8 cellular contexts compared by ENCODE assay signal in the genomic region with DNA sequence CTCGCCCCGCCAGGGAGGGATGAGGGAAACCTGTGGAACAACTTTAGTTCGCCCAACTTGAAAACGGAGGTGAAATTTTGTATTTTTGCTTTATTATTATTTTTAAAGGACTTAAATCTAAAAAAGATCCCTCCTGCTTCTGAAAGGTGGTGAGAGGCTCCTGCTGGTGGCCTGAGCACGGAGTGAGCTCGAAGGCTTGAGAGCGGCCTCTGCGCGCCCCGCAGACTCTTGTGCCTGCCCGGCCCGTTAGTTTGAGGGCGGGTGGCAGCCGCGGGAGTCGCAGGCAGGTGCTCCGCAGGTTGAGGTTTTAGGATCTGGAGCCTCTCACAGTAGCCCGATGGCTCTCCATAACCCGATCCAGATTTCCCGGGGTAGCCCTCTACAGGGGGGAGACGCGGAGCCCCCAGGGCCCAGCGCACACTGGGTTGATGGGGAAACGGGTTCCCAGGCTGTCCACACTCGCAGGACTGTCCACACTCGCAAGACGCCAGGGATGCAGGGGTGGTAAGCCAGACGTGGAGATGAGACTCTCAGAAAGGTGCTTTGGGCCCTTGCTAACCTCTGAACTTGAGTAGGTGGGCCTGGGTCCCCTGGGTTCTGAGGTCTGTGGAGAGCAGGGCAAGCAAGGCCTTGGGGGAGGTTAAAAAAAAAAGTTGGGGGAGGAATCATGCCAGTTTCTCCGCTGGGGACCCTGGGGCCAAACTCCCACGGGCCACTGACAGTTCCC. TPM values are rescaled to one million over a fixed set of nuclear protein-coding genes. Genes with fewer than 3 reads are reported as not detected.
DNase-seq lines count a peak whose midpoint lies in the region; ATAC-seq, FAIRE-seq and TF ChIP-seq lines count a peak whose summit lies in the region.

No MANE protein-coding gene starts in this region.

- no peak for TF ChIP-seq POLR2A in Peyer's patch (IDR thresholded peaks at IDR 0.05)

- H3K9me3 ChIP-seq in Peyer's patch, result no peaks in the 10 kb centered on the region
- no peaks in the 10 kb centered on the region for H3K9me3 ChIP-seq in ectodermal cell (ENCODE audit: control insufficient read depth, low read length)
- no peaks in the 10 kb centered on the region for H3K9me3 ChIP-seq in muscle layer of duodenum (ENCODE audit: control insufficient read depth in 1 of 2, low read length in 2 of 2)
- no peaks in the 10 kb centered on the region for H3K9me3 ChIP-seq in upper lobe of right lung

- H3K27me3 ChIP-seq in Peyer's patch (peaks cover 0 to 26% of the 10 kb centered on the region in 2 donors), ectodermal cell (ENCODE audit: control insufficient read depth, insufficient read depth, low read length, poor library complexity, severe bottlenecking) (peaks cover 73% of the 10 kb centered on the region), muscle layer of duodenum (ENCODE audit: low read depth, low read length) (peaks cover 35% of the 10 kb centered on the region), upper lobe of right lung (peaks cover 38% of the 10 kb centered on the region)

- H3K4me1 ChIP-seq in Peyer's patch, result peaks cover 0 to 26% (median 6%) of the 10 kb centered on the region in 4 donors
- peaks cover 20% of the 10 kb centered on the region for H3K4me1 ChIP-seq in ectodermal cell (ENCODE audit: control insufficient read depth, insufficient read depth, low read length)
- peaks cover 0 to 34% of the 10 kb centered on the region in 2 donors for H3K4me1 ChIP-seq in muscle layer of duodenum (ENCODE audit: control insufficient read depth in 1 of 2, insufficient read depth in 2 of 2, low read length in 2 of 2)
- peaks cover 15% of the 10 kb centered on the region for H3K4me1 ChIP-seq in upper lobe of right lung

- DNase-seq in COLO668 (lab: John Stamatoyannopoulos, UW; ENCODE audit: unreplicated experiment) (peak; percentile 1), Peyer's patch (peak in 2 of 3 donors; percentile 42 to 65), upper lobe of right lung (peak; percentile 69), cerebellum (ENCODE audit: low spot score) (no peak), frontal cortex (ENCODE audit: low spot score in 2 of 2) (no peak)

- WGBS in ectodermal cell, 2 experiments, result 9 to 10% methylated on average over 30 of the region's 30 CpGs

- FAIRE-seq in frontal cortex (lab: Jason Lieb, UNC), result no peak

- H3K36me3 ChIP-seq in Peyer's patch (no peaks in the 10 kb centered on the region), ectodermal cell (ENCODE audit: control insufficient read depth, insufficient read depth, low read length) (no peaks in the 10 kb centered on the region), muscle layer of duodenum (ENCODE audit: control insufficient read depth in 1 of 2, insufficient read depth in 2 of 2, low read length in 2 of 2) (no peaks in the 10 kb centered on the region), upper lobe of right lung (no peaks in the 10 kb centered on the region)

- H3K27ac ChIP-seq in Peyer's patch (peak overlapping the region; percentile 84 to 92 (median 86)), ectodermal cell (ENCODE audit: insufficient read depth, low read depth, low read length, poor library complexity, severe bottlenecking) (no peak overlapping the region), muscle layer of duodenum (ENCODE audit: low read length) (peak overlapping the region; percentile 69), upper lobe of right lung (peak overlapping the region; percentile 74)

- ATAC-seq in upper lobe of right lung, result peak; percentile 38
- no peak for ATAC-seq in HG03039 (IDR thresholded peaks at IDR 0.05; ENCODE audit: unreplicated experiment)

- TF ChIP-seq CTCF in Peyer's patch (IDR thresholded peaks at IDR 0.05) (no peak), upper lobe of right lung (IDR thresholded peaks at IDR 0.05) (no peak)

- peak overlapping the region; percentile 60 to 81 (median 62) for H3K4me3 ChIP-seq in Peyer's patch
- H3K4me3 ChIP-seq in ectodermal cell (ENCODE audit: insufficient read depth, low read depth, low read length), result peak overlapping the region; percentile 40
- peak overlapping the region; percentile 53 to 72 for H3K4me3 ChIP-seq in muscle layer of duodenum (ENCODE audit: low read depth in 1 of 2, low read length in 2 of 2)
- peak overlapping the region; percentile 58 for H3K4me3 ChIP-seq in upper lobe of right lung

- intact Hi-C loops in upper lobe of right lung (cut with DNase I), result no loop called here

RNA-seq across cellular contexts. Expression of gene SUPT3H, which starts 46.3 kb away (rescaled TPM):
- total RNA-seq in Peyer's patch, result 10 to 100 TPM in 1 of 4 donors, 1 to 10 TPM in 3; 2.0 to 17.3 (median 2.7) TPM
- 24.8 TPM for polyA plus RNA-seq in ectodermal cell (2013, experiment 1 of 4)
- polyA plus RNA-seq in ectodermal cell (2013, experiment 2 of 4), result 27.6 TPM
- polyA plus RNA-seq in ectodermal cell (2013, experiment 3 of 4), result 23.1 TPM
- 25.2 TPM for polyA plus RNA-seq in ectodermal cell (2013, experiment 4 of 4)
- 4.9 TPM for total RNA-seq in upper lobe of right lung
- total RNA-seq in cerebellum, result 29.9 TPM
- total RNA-seq in frontal cortex, result 63.6 TPM

Comparison
In these comparisons a context has a peak if more than half of its experiments do, and no peak if none do; other contexts are left out.
1. DNase-seq: peak in COLO668 (single experiment), Peyer's patch (2 of 3) and upper lobe of right lung (single experiment); none in cerebellum (single experiment) and frontal cortex (0 of 2).
2. Peak in every context shown above with its lines, with median percentiles within 50 percentile points of each other: H3K4me3 ChIP-seq.